19 cellular contexts compared by ENCODE assay signal in the genomic region with DNA sequence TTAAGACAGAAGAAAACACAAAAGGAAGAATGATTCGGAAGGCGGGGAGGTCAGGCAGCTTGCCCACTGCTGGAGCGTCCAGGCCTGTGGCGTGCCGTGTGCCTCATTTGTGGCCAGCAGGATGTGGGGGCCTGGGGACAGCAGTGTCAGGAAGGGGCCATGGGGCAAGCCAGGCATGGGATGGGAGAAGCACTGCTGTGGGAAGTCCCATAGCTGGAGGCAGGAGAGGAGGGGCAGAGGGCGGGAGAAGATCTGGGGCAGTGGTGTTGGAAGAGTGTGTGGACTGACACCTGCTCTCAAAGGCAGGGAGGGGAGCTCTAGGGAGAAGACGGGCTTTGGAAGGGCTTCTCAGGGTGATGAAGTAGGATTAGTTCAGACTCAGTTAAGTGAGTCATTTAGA.
DNase-seq lines count a peak whose midpoint lies in the region; ATAC-seq and TF ChIP-seq lines count a peak whose summit lies in the region.
"Had no signal": no experiment of that assay in that cellular context is flagged by ENCODE, and none has a peak within 500 bp of the region (broad histone marks: within the 10 kb centered on the region; RNA-seq: fewer than 3 reads in every experiment).

No MANE protein-coding gene starts in this region.

- no peak for DNase-seq in activated naive CD4-positive, alpha-beta T cell treated with anti-CD3 and anti-CD28 coated beads, Interleukin-2, amount 50 U/mL, for 72 hours (ENCODE audit: low spot score in 2 of 2)
- DNase-seq in activated naive CD4-positive, alpha-beta T cell (lab: John Stamatoyannopoulos, UW), result no peak
- DNase-seq in ecto neural progenitor cell (ENCODE audit: low spot score) (peak; percentile 39), aorta (no peak), GM13976 (ENCODE audit: low spot score) (no peak)
- DNase-seq in stimulated activated naive CD8-positive, alpha-beta T cell treated with anti-CD3 and anti-CD28 coated beads, Interleukin-15, amount 100 ng/mL, for 72 hours, result no peak
- DNase-seq: body of pancreas; CD4-positive, alpha-beta memory T cell; effector memory CD4-positive, alpha-beta T cell; hypothalamus; NCI-H146; NCI-H524 treated with DMSO at 0.1 percent for 48 hours; stomach had no signal

- peaks cover 46% of the 10 kb centered on the region for H3K27me3 Mint-ChIP-seq in stimulated activated naive CD8-positive, alpha-beta T cell treated with anti-CD3 and anti-CD28 coated beads, Interleukin-15, amount 100 ng/mL, for 72 hours

- peaks cover 41% of the 10 kb centered on the region for H3K4me1 ChIP-seq in OCI-LY3 (ENCODE audit: low read length)
- no peaks in the 10 kb centered on the region for H3K4me1 ChIP-seq in aorta (ENCODE audit: control insufficient read depth in 1 of 2, insufficient read depth in 2 of 2, low read length in 2 of 2)
- H3K4me1 ChIP-seq: body of pancreas, esophagus muscularis mucosa, stomach, tibial nerve had no signal

- no peaks in the 10 kb centered on the region for H3K79me2 ChIP-seq in OCI-LY3 (ENCODE audit: low read length)

- H3K27ac ChIP-seq in OCI-LY3 (ENCODE audit: low read length) (no peak overlapping the region), aorta (ENCODE audit: low read depth in 1 of 2, low read length in 2 of 2) (no peak overlapping the region)
- H3K27ac ChIP-seq: body of pancreas, esophagus muscularis mucosa, neutrophil, stomach, tibial nerve had no signal

- intact Hi-C loops in aorta (cut with DNase I), result no loop called here

- no peak overlapping the region for H2AFZ ChIP-seq in OCI-LY3 (ENCODE audit: low read depth, low read length)

- no peaks in the 10 kb centered on the region for H3K9me3 Mint-ChIP-seq in activated naive CD4-positive, alpha-beta T cell treated with anti-CD3 and anti-CD28 coated beads, Interleukin-2, amount 50 U/mL, for 72 hours
- H3K9me3 Mint-ChIP-seq in stimulated activated naive CD8-positive, alpha-beta T cell treated with anti-CD3 and anti-CD28 coated beads, Interleukin-15, amount 100 ng/mL, for 72 hours, result no peaks in the 10 kb centered on the region
- H3K9me3 Mint-ChIP-seq: CD4-positive, alpha-beta memory T cell; IgD-negative memory B cell had no signal

- no peak overlapping the region for H3K9ac ChIP-seq in OCI-LY3 (ENCODE audit: low read length)

- H3K9me3 ChIP-seq in OCI-LY3 (ENCODE audit: insufficient read depth, low read length) (no peaks in the 10 kb centered on the region), aorta (ENCODE audit: control insufficient read depth, low read length) (no peaks in the 10 kb centered on the region)
- H3K9me3 ChIP-seq: body of pancreas, esophagus muscularis mucosa, neutrophil, stomach, tibial nerve had no signal

- peak overlapping the region; percentile 10; the same call in 1 of the 2 replicates for H3K4me2 ChIP-seq in OCI-LY3 (ENCODE audit: low read length)

- H3K4me3 Mint-ChIP-seq in stimulated activated naive CD8-positive, alpha-beta T cell treated with anti-CD3 and anti-CD28 coated beads, Interleukin-15, amount 100 ng/mL, for 72 hours, result peak overlapping the region; percentile 44 to 58
- H3K4me3 Mint-ChIP-seq: IgD-negative memory B cell had no signal

- TF ChIP-seq CTCF in OCI-LY3 (IDR thresholded peaks at IDR 0.05; ENCODE audit: low read depth, low read length) (no peak), GM13976 (IDR thresholded peaks at IDR 0.05; ENCODE audit: borderline replicate concordance, control extremely low read depth, extremely low read depth, insufficient read depth, missing control alignments) (no peak)

- H3K27ac Mint-ChIP-seq in activated naive CD4-positive, alpha-beta T cell treated with anti-CD3 and anti-CD28 coated beads, Interleukin-2, amount 50 U/mL, for 72 hours, result peak overlapping the region in 1 of 2 donors; percentile 35
- no peak overlapping the region for H3K27ac Mint-ChIP-seq in stimulated activated naive CD8-positive, alpha-beta T cell treated with anti-CD3 and anti-CD28 coated beads, Interleukin-15, amount 100 ng/mL, for 72 hours
- H3K27ac Mint-ChIP-seq: IgD-negative memory B cell had no signal

- in situ Hi-C loops in GM13976 (cut with MboI; ENCODE audit: low sequenced_read_pairs, unreplicated experiment), result loop anchor here (25.0 kb wide), 1 partner anchor 171 kb away; no protein-coding TSS in a partner anchor

- H3K4me3 ChIP-seq in OCI-LY3 (ENCODE audit: low read length) (no peak overlapping the region), aorta (ENCODE audit: low read length in 2 of 2) (no peak overlapping the region)
- H3K4me3 ChIP-seq: body of pancreas, esophagus muscularis mucosa, stomach, tibial nerve had no signal

- peaks cover 68% of the 10 kb centered on the region for H3K4me1 Mint-ChIP-seq in stimulated activated naive CD8-positive, alpha-beta T cell treated with anti-CD3 and anti-CD28 coated beads, Interleukin-15, amount 100 ng/mL, for 72 hours

- peak; percentile 11 to 27 for ATAC-seq in activated naive CD4-positive, alpha-beta T cell treated with anti-CD3 and anti-CD28 coated beads, Interleukin-2, amount 50 U/mL, for 72 hours
- ATAC-seq in stimulated activated naive CD8-positive, alpha-beta T cell treated with anti-CD3 and anti-CD28 coated beads, Interleukin-15, amount 100 ng/mL, for 72 hours, result peak; percentile 27
- no peak for ATAC-seq in aorta (ENCODE audit: low FRiP score)
- ATAC-seq in GM21737 (IDR thresholded peaks at IDR 0.05; ENCODE audit: unreplicated experiment), result no peak
- ATAC-seq: body of pancreas had no signal

- H4K20me1 ChIP-seq in OCI-LY3 (ENCODE audit: insufficient read depth, low read length), result peaks cover 45% of the 10 kb centered on the region

- peaks cover 88% of the 10 kb centered on the region for H3K27me3 ChIP-seq in OCI-LY3 (ENCODE audit: low read depth, low read length)
- H3K27me3 ChIP-seq in aorta (ENCODE audit: control insufficient read depth in 1 of 2, insufficient read depth in 2 of 2, low read length in 1 of 2), result no peaks in the 10 kb centered on the region
- H3K27me3 ChIP-seq: body of pancreas, neutrophil had no signal

- H3K36me3 ChIP-seq in OCI-LY3 (replicated peaks; ENCODE audit: low read depth, low read length) (no peaks in the 10 kb centered on the region), aorta (ENCODE audit: control insufficient read depth in 1 of 2, insufficient read depth in 2 of 2, low read length in 1 of 2) (no peaks in the 10 kb centered on the region)
- H3K36me3 ChIP-seq: esophagus muscularis mucosa, neutrophil, stomach, tibial nerve had no signal

- H3K36me3 Mint-ChIP-seq in activated naive CD4-positive, alpha-beta T cell treated with anti-CD3 and anti-CD28 coated beads, Interleukin-2, amount 50 U/mL, for 72 hours, result no peaks in the 10 kb centered on the region
- H3K36me3 Mint-ChIP-seq: CD4-positive, alpha-beta memory T cell; IgD-negative memory B cell had no signal

- 67 to 73% methylated on average over 7 of the region's 7 CpGs for WGBS in aorta, 2 donors

Comparison
In these comparisons a context has a peak if more than half of its experiments do, and no peak if none do; other contexts are left out.
1. ATAC-seq: peak in activated naive CD4-positive, alpha-beta T cell treated with anti-CD3 and anti-CD28 coated beads, Interleukin-2, amount 50 U/mL, for 72 hours (2 of 2) and stimulated activated naive CD8-positive, alpha-beta T cell treated with anti-CD3 and anti-CD28 coated beads, Interleukin-15, amount 100 ng/mL, for 72 hours (single experiment); none in aorta (single experiment) and GM21737 (single experiment).